In genomic region chr22:27680636-27681035, GRCh38 we compare ENCODE assay signal across 1 cellular context.
TF ChIP-seq lines count a peak whose summit lies in the region.

No MANE protein-coding gene starts in this region.

TF ChIP-seq in H1, 55 proteins besides CTCF, POLR2A, EP300 and RAD21 (continued from another document):
- TF ChIP-seq EZH2 (IDR thresholded peaks at IDR 0.05; ENCODE audit: low read depth, low read length, severe bottlenecking) (no peak), CBX5 (IDR thresholded peaks at IDR 0.05; ENCODE audit: low read depth, low read length) (no peak), JUND (IDR thresholded peaks at IDR 0.05; ENCODE audit: low read length) (no peak), CTBP2 (IDR thresholded peaks at IDR 0.05; ENCODE audit: borderline replicate concordance, insufficient read depth, insufficient read length, low read length) (no peak), PHF8 (conservative IDR thresholded peaks at IDR 0.05; ENCODE audit: low read depth, low read length) (no peak), KDM1A (IDR thresholded peaks at IDR 0.05; ENCODE audit: borderline replicate concordance, low read length) (no peak), E2F6 (IDR thresholded peaks at IDR 0.05) (no peak), TCF12 (IDR thresholded peaks at IDR 0.05; ENCODE audit: low read depth, low read length) (no peak), POLR2AphosphoS5 (IDR thresholded peaks at IDR 0.05; ENCODE audit: low read depth, low read length) (no peak), JUN (IDR thresholded peaks at IDR 0.05; ENCODE audit: low read depth, low read length) (no peak)
- TF ChIP-seq, protein P1, sequence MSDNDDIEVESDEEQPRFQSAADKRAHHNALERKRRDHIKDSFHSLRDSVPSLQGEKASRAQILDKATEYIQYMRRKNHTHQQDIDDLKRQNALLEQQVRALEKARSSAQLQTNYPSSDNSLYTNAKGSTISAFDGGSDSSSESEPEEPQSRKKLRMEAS (IDR thresholded peaks at IDR 0.05): no peak
TF ChIP-seq in H1: peak in this region for 0.
